Comparison of ENCODE assay signal across 7 cellular contexts in genomic region chr14:73758392-73759182, GRCh38. TPM values are rescaled to one million over a fixed set of nuclear protein-coding genes. Genes with fewer than 3 reads are reported as not detected.
DNase-seq lines count a peak whose midpoint lies in the region; ATAC-seq and TF ChIP-seq lines count a peak whose summit lies in the region.

No MANE protein-coding gene starts in this region.

- H3K4me1 ChIP-seq in body of pancreas: peaks cover 87% of the 10 kb centered on the region

- peak overlapping the region; percentile 86 to 90 (median 88) for H3K4me3 Mint-ChIP-seq in immature natural killer cell

- no peaks in the 10 kb centered on the region for H3K27me3 ChIP-seq in body of pancreas

- H3K36me3 Mint-ChIP-seq in immature natural killer cell: no peaks in the 10 kb centered on the region

- TF ChIP-seq CTCF in body of pancreas (IDR thresholded peaks at IDR 0.05): peak; percentile 48 to 72 (median 69)

- peak overlapping the region; percentile 91 to 97 (median 94) for H3K27ac Mint-ChIP-seq in immature natural killer cell

- DNase-seq in NCI-H2107 (lab: John Stamatoyannopoulos, UW) (peak; percentile 69), UCSD-AML1 (lab: John Stamatoyannopoulos, UW; ENCODE audit: unreplicated experiment) (peak; percentile 91), body of pancreas (peak; percentile 80 to 89 (median 84)), immature natural killer cell (peak; percentile 79 to 82 (median 80))
- peak; percentile 41 to 71 for DNase-seq in stimulated activated CD4-positive, alpha-beta T cell treated with anti-CD3 and anti-CD28 coated beads, Interleukin-12 subunit alpha, Interleukin-12 subunit beta, amount 100 ng/mL, for 24 hours (ENCODE audit: low read depth in 2 of 2)

- peaks cover 17 to 48% (median 35%) of the 10 kb centered on the region in 3 donors for H3K27me3 Mint-ChIP-seq in immature natural killer cell (ENCODE audit: low read depth in 3 of 3)

- no peaks in the 10 kb centered on the region for H3K9me3 ChIP-seq in body of pancreas

- intact Hi-C loops in body of pancreas (cut with DNase I): loop anchor here (5.0 kb wide), 1 partner anchor 34 kb away; no protein-coding TSS in a partner anchor

- 0 to 6% methylated on average over 1 to 49 of the region's 49 CpGs for WGBS in body of pancreas, 2 donors

- peak overlapping the region; percentile 14 to 45 for H3K4me3 ChIP-seq in body of pancreas

- H3K9me3 Mint-ChIP-seq in immature natural killer cell: no peaks in the 10 kb centered on the region

- TF ChIP-seq POLR2A in GM18526 (IDR thresholded peaks at IDR 0.05; ENCODE audit: extremely low read depth, insufficient read length): peak; percentile 70
- TF ChIP-seq POLR2A in body of pancreas (IDR thresholded peaks at IDR 0.05): peak in 2 of 3 donors; percentile 57 to 64

- H3K27ac ChIP-seq in body of pancreas: peak overlapping the region; percentile 96 to 100 (median 100)

- H3K4me1 Mint-ChIP-seq in immature natural killer cell: peaks cover 85 to 89% of the 10 kb centered on the region in 2 donors

- ATAC-seq in body of pancreas (peak; percentile 7), GM19452 (IDR thresholded peaks at IDR 0.05; ENCODE audit: unreplicated experiment) (no peak)

- H3K36me3 ChIP-seq in body of pancreas (replicated peaks in 1 of 2; ENCODE audit: insufficient read depth in 1 of 2, low read depth in 2 of 2): no peaks in the 10 kb centered on the region

RNA-seq across cellular contexts. Expression of gene PNMA1, which starts 44.4 kb away (rescaled TPM):
- 1 to 10 TPM; 5.7 to 6.9 TPM for total RNA-seq in body of pancreas
- 10 to 100 TPM; 19.6 to 39.2 (median 23.8) TPM for polyA plus RNA-seq in immature natural killer cell
